ENCODE assay signal across 16 cellular contexts in genomic region chr2:200338692-200339091, GRCh38. TPM values are rescaled to one million over a fixed set of nuclear protein-coding genes. Genes with fewer than 3 reads are reported as not detected.
A peak's percentile ranks its signal among the peaks of the same experiment; 100 is the strongest.
DNase-seq lines count a peak whose midpoint lies in the region; ATAC-seq, FAIRE-seq and TF ChIP-seq lines count a peak whose summit lies in the region.
"Had no signal": no experiment of that assay in that cellular context is flagged by ENCODE, and none has a peak within 500 bp of the region (broad histone marks: within the 10 kb centered on the region; RNA-seq: fewer than 3 reads in every experiment).

No MANE protein-coding gene starts in this region.

- no peaks in the 10 kb centered on the region for H3K27me3 ChIP-seq in naive thymus-derived CD4-positive, alpha-beta T cell (ENCODE audit: control insufficient read depth in 2 of 2, insufficient read depth in 2 of 2, low read length in 2 of 2)
- H3K27me3 ChIP-seq: heart left ventricle, stomach had no signal

- TF ChIP-seq RAD21 in A549 (conservative IDR thresholded peaks at IDR 0.05 in 1 of 2, IDR thresholded peaks at IDR 0.05 in 1 of 2): no peak

- peaks cover 0 to 8% (median 0%) of the 10 kb centered on the region in 11 donors for H3K9me3 Mint-ChIP-seq in naive thymus-derived CD4-positive, alpha-beta T cell

- CTCF ChIA-PET in A549 (lab: Yijun Ruan, JAX): no interaction called here
- CTCF ChIA-PET in naive thymus-derived CD4-positive, alpha-beta T cell (lab: Charles Lee): no interaction called here

- WGBS in A549 (ENCODE audit: missing lambda C conversion rate): 80% methylated on average over 4 of the region's 4 CpGs

- no peaks in the 10 kb centered on the region for H3K36me3 ChIP-seq in naive thymus-derived CD4-positive, alpha-beta T cell (ENCODE audit: control insufficient read depth in 2 of 3, insufficient read depth in 3 of 3, low read length in 3 of 3)
- H3K36me3 ChIP-seq: heart left ventricle, stomach had no signal

- H3K27ac ChIP-seq in A549: peak overlapping the region in 1 of 2 experiments; percentile 48; a peak in 1 of 6 replicates
- no peak overlapping the region for H3K27ac ChIP-seq in naive thymus-derived CD4-positive, alpha-beta T cell (ENCODE audit: low read depth, low read length)

- DNase-seq in A549 (ENCODE audit: low read depth in 1 of 2, low spot score in 1 of 2) (no peak), OCI-M1 (lab: John Stamatoyannopoulos, UW) (peak; percentile 12), fibroblast of mammary gland (ENCODE audit: low read depth) (peak; percentile 31), GOT3 (lab: John Stamatoyannopoulos, UW) (no peak), HuH-7 (ENCODE audit: low spot score) (no peak), SW 1271 (lab: John Stamatoyannopoulos, UW) (no peak)
- DNase-seq in naive thymus-derived CD4-positive, alpha-beta T cell: no peak
- DNase-seq in stimulated activated CD4-positive, alpha-beta T cell treated with anti-CD3 and anti-CD28 coated beads, Interleukin-15, amount 100 ng/mL, for 24 hours: no peak
- DNase-seq: activated naive CD4-positive, alpha-beta T cell treated with Interleukin-2 at 50 U/mL for 16 hours; heart left ventricle; Kasumi-1; NCI-H2029; NCI-H526; SIG-M5; stomach had no signal

- ATAC-seq in A549: no peak
- peak; percentile 37 for ATAC-seq in naive thymus-derived CD4-positive, alpha-beta T cell

- H3K4me1 ChIP-seq in A549: peaks cover 41% of the 10 kb centered on the region
- H3K4me1 ChIP-seq in naive thymus-derived CD4-positive, alpha-beta T cell (ENCODE audit: control insufficient read depth in 2 of 2, insufficient read depth in 2 of 2, low read length in 2 of 2): no peaks in the 10 kb centered on the region

- no peak overlapping the region for H3K27ac Mint-ChIP-seq in naive thymus-derived CD4-positive, alpha-beta T cell

- no peak overlapping the region for H3K4me3 ChIP-seq in A549
- no peak overlapping the region for H3K4me3 ChIP-seq in fibroblast of mammary gland (ENCODE audit: control insufficient read depth, low read depth, low read length)
- no peak overlapping the region for H3K4me3 ChIP-seq in naive thymus-derived CD4-positive, alpha-beta T cell (ENCODE audit: low read length)
- H3K4me3 ChIP-seq: heart left ventricle, skin epidermis, stomach had no signal

- POLR2A ChIA-PET in A549 (lab: Yijun Ruan, JAX): no interaction called here
- POLR2A ChIA-PET in naive thymus-derived CD4-positive, alpha-beta T cell (lab: Charles Lee): no interaction called here

- TF ChIP-seq EP300 in A549 (IDR thresholded peaks at IDR 0.05): no peak

- no peak for TF ChIP-seq POLR2A in A549 (IDR thresholded peaks at IDR 0.05; ENCODE audit: low read length)

- intact Hi-C loops in naive thymus-derived CD4-positive, alpha-beta T cell (cut with micrococcal nuclease): no loop called here

- H3K9me3 ChIP-seq in A549: no peaks in the 10 kb centered on the region
- no peaks in the 10 kb centered on the region for H3K9me3 ChIP-seq in naive thymus-derived CD4-positive, alpha-beta T cell (ENCODE audit: control insufficient read depth in 2 of 3, low read length in 3 of 3)
- H3K9me3 ChIP-seq: stomach had no signal

- no peak for FAIRE-seq in A549 (lab: Jason Lieb, UNC)

- peaks cover 0 to 27% (median 0%) of the 10 kb centered on the region in 7 donors for H3K4me1 Mint-ChIP-seq in naive thymus-derived CD4-positive, alpha-beta T cell

- no peak for TF ChIP-seq CTCF in A549 (IDR thresholded peaks at IDR 0.05)
- no peak for TF ChIP-seq CTCF in fibroblast of mammary gland (conservative IDR thresholded peaks at IDR 0.05; ENCODE audit: control insufficient read depth, insufficient read depth, low read depth, low read length)

- peaks cover 0 to 29% (median 0%) of the 10 kb centered on the region in 5 donors for H3K36me3 Mint-ChIP-seq in naive thymus-derived CD4-positive, alpha-beta T cell

- H3K27me3 Mint-ChIP-seq in naive thymus-derived CD4-positive, alpha-beta T cell: no peaks in the 10 kb centered on the region

- no peak overlapping the region for H3K4me3 Mint-ChIP-seq in naive thymus-derived CD4-positive, alpha-beta T cell

- 0 out of 3 replicates have a peak overlapping the region, but pooled peaks have one; percentile 31 for H3K4me2 ChIP-seq in A549

TF ChIP-seq in A549, 52 proteins besides CTCF, POLR2A, EP300 and RAD21:
- TF ChIP-seq KDM5A (IDR thresholded peaks at IDR 0.05): no peak
- no peak for TF ChIP-seq RARB (CRISPR knock-in tag; IDR thresholded peaks at IDR 0.05)
- TF ChIP-seq MAX (IDR thresholded peaks at IDR 0.05): no peak
- TF ChIP-seq CBX8 (IDR thresholded peaks at IDR 0.05): no peak
- TF ChIP-seq PBX3 (IDR thresholded peaks at IDR 0.05): no peak
- no peak for TF ChIP-seq KDM1A (IDR thresholded peaks at IDR 0.05; ENCODE audit: low read depth)
- no peak for TF ChIP-seq CEBPB (IDR thresholded peaks at IDR 0.05)
- TF ChIP-seq ZC3H11A (IDR thresholded peaks at IDR 0.05): no peak
- TF ChIP-seq ZFP36 (IDR thresholded peaks at IDR 0.05; ENCODE audit: borderline replicate concordance, partially characterized antibody): no peak
- no peak for TF ChIP-seq TP53 (CRISPR knock-in tag; IDR thresholded peaks at IDR 0.05)

RNA-seq across cellular contexts. Expression of gene SPATS2L, which starts 32.2 kb away (rescaled TPM):
- polyA plus RNA-seq in A549 (2011; rRNA removed) (155 and 202 TPM in 2 replicates), A549 (2017; fragmentation: RNase III; extraction: RNeasy Plus Mini Kit Qiagen cat#74134 plus additional on column Dnase treatment) (85.2 to 107 TPM (median 93.9 TPM) in 3 replicates)
- polyA plus RNA-seq in A549 (2012; cell fraction: cytosol; rRNA removed): 83.2 and 110 TPM in 2 replicates
- 60.9 and 68.9 TPM in 2 replicates for polyA plus RNA-seq in A549 (2012; cell fraction: nucleus; rRNA removed)
- polyA minus RNA-seq in A549 (2011; rRNA and poly(A)+ RNA removed): 66.4 and 97.0 TPM in 2 replicates
- 10 to 100 TPM in 1 of 5 experiments, 1 to 10 TPM in 4; 2.3 to 51.9 (median 3.5) TPM for total RNA-seq in naive thymus-derived CD4-positive, alpha-beta T cell
- 1 to 10 TPM; 1.1 to 1.2 TPM for polyA plus RNA-seq in naive thymus-derived CD4-positive, alpha-beta T cell

Comparison
In these comparisons a context has a peak if more than half of its experiments do, and no peak if none do; other contexts are left out.
1. DNase-seq: peak in OCI-M1 (single experiment) and fibroblast of mammary gland (single experiment); none in A549 (0 of 2), naive thymus-derived CD4-positive, alpha-beta T cell (0 of 9), GOT3 (single experiment), HuH-7 (single experiment), SW 1271 (0 of 2) and stimulated activated CD4-positive, alpha-beta T cell treated with anti-CD3 and anti-CD28 coated beads, Interleukin-15, amount 100 ng/mL, for 24 hours (single experiment).
2. RNA of gene SPATS2L, which starts 32.2 kb away (polyA plus RNA-seq): 60.9 to 202 TPM in A549; 1.1 to 1.2 TPM in naive thymus-derived CD4-positive, alpha-beta T cell; every median in the first group is over 10 times any median in the second.